In genomic region chr19:29372461-29372860, GRCh38 we compare ENCODE assay signal across 18 cellular contexts.
"Had no signal": no experiment of that assay in that cellular context is flagged by ENCODE, and none has a peak within 500 bp of the region (broad histone marks: within the 10 kb centered on the region; RNA-seq: fewer than 3 reads in every experiment).

No MANE protein-coding gene starts in this region.

- H3K27ac ChIP-seq: gastrocnemius medialis, heart left ventricle, right lobe of liver, suprapubic skin, transverse colon, vagina had no signal

- H3K4me3 ChIP-seq: gastrocnemius medialis, heart left ventricle, right lobe of liver, suprapubic skin, transverse colon, vagina had no signal

- H3K36me3 ChIP-seq: gastrocnemius medialis, heart left ventricle, right lobe of liver, suprapubic skin, transverse colon, vagina had no signal

- H3K27me3 ChIP-seq: right lobe of liver, suprapubic skin, transverse colon, vagina had no signal

- H3K4me1 ChIP-seq: gastrocnemius medialis, heart left ventricle, right lobe of liver, suprapubic skin, transverse colon, vagina had no signal

- DNase-seq: activated CD4-positive, alpha-beta T cell treated with anti-CD3 and anti-CD28 coated beads for 36 hours; activated CD4-positive, alpha-beta T cell treated with anti-CD3 and anti-CD28 coated beads, Interleukin-2, amount 50 U/mL, for 48 hours; activated naive CD4-positive, alpha-beta T cell treated with Interleukin-2 at 50 U/mL for 16 hours; activated T-cell treated with anti-CD3 and anti-CD28 coated beads, Interleukin-2, amount 50 U/mL, for 24 hours; caudate nucleus; gastrocnemius medialis; heart left ventricle; immature natural killer cell; mesenchymal stem cell; nucleus accumbens; right lobe of liver; small intestine; stimulated activated CD4-positive, alpha-beta T cell treated with anti-CD3 and anti-CD28 coated beads, Interleukin-15, amount 100 ng/mL, for 24 hours; stimulated activated CD4-positive, alpha-beta T cell treated with anti-CD3 and anti-CD28 coated beads, Interleukin-2, amount 100 ng/mL, for 48 hours; stimulated activated naive CD8-positive, alpha-beta T cell treated with anti-CD3 and anti-CD28 coated beads, Interleukin-15, amount 100 ng/mL, for 72 hours; transverse colon had no signal
